ENCODE assay signal across 8 cellular contexts in genomic region chr1:146376708-146377496, GRCh38.
A peak's percentile ranks its signal among the peaks of the same experiment; 100 is the strongest.
DNase-seq lines count a peak whose midpoint lies in the region; ATAC-seq and TF ChIP-seq lines count a peak whose summit lies in the region.
"Not testable (repeated sequence)": the region's sequence is repeated elsewhere in the genome, so short reads cannot be mapped to it uniquely, and the experiment has no call there.

No MANE protein-coding gene starts in this region.

- H3K9me3 ChIP-seq in liver (ENCODE audit: control insufficient read depth in 4 of 4, low read length in 3 of 4): not testable (repeated sequence)

- H3K4me3 ChIP-seq in liver (ENCODE audit: low read depth in 1 of 3, low read length in 3 of 3): peak overlapping the region in 1 of 3 donors; percentile 0

- H3K36me3 Mint-ChIP-seq in activated CD4-positive, alpha-beta T cell treated with anti-CD3 and anti-CD28 coated beads, Interleukin-2, amount 10 ng/mL, durations not matched to agents 7 days and 5 days (ENCODE audit: low read depth); dendritic cell treated with granulocyte-macrophage colony-stimulating factor and Interleukin-4, amounts not matched to agents 40 ng/mL and 50 ng/mL, for 4 days (ENCODE audit: low read depth): not testable (repeated sequence)

- H3K4me1 ChIP-seq in liver (ENCODE audit: control insufficient read depth in 4 of 4, insufficient read depth in 4 of 4, low read length in 3 of 4): not testable (repeated sequence)

- H3K36me3 ChIP-seq in liver (ENCODE audit: control insufficient read depth in 4 of 4, insufficient read depth in 3 of 4, low read depth in 1 of 4, low read length in 3 of 4): not testable (repeated sequence)

- POLR2A ChIA-PET in activated CD4-positive, alpha-beta T cell treated with anti-CD3 and anti-CD28 coated beads, Interleukin-2, amount 10 ng/mL, durations not matched to agents 7 days and 5 days (lab: Charles Lee): interaction anchor here (0.9 to 1.1 kb wide), 3 partner anchors 10 to 707 kb away, joined by 3 to 10 read pairs (median 3); no protein-coding TSS in a partner anchor

- WGBS in liver: 1% methylated on average over 42 of the region's 42 CpGs

- TF ChIP-seq CTCF in liver (IDR thresholded peaks at IDR 0.05; ENCODE audit: low read depth, low read length, missing input control): not testable (repeated sequence)

- peak in 1 of 2 donors; percentile 15 for TF ChIP-seq RAD21 in liver (IDR thresholded peaks at IDR 0.05)

- CTCF ChIA-PET in activated CD4-positive, alpha-beta T cell treated with anti-CD3 and anti-CD28 coated beads, Interleukin-2, amount 10 ng/mL, durations not matched to agents 7 days and 5 days (lab: Charles Lee): interaction anchor here (0.9 kb wide), 1 partner anchor 11 kb away, joined by 3 read pairs; no protein-coding TSS in a partner anchor

- ATAC-seq in GM19351 (IDR thresholded peaks at IDR 0.05; ENCODE audit: unreplicated experiment): peak; percentile 87
- ATAC-seq in HG03469 (IDR thresholded peaks at IDR 0.05; ENCODE audit: unreplicated experiment): peak; percentile 80

- H3K27me3 ChIP-seq in liver (ENCODE audit: control insufficient read depth in 4 of 4, insufficient read depth in 4 of 4, low read length in 3 of 4): not testable (repeated sequence)

- H3K4me1 Mint-ChIP-seq in activated CD4-positive, alpha-beta T cell treated with anti-CD3 and anti-CD28 coated beads, Interleukin-2, amount 10 ng/mL, durations not matched to agents 7 days and 5 days: peaks cover 25% of the 10 kb centered on the region
- peaks cover 19% of the 10 kb centered on the region for H3K4me1 Mint-ChIP-seq in dendritic cell treated with granulocyte-macrophage colony-stimulating factor and Interleukin-4, amounts not matched to agents 40 ng/mL and 50 ng/mL, for 4 days (ENCODE audit: low read depth)

- H3K9me3 Mint-ChIP-seq in activated CD4-positive, alpha-beta T cell treated with anti-CD3 and anti-CD28 coated beads, Interleukin-2, amount 10 ng/mL, durations not matched to agents 7 days and 5 days; dendritic cell treated with granulocyte-macrophage colony-stimulating factor and Interleukin-4, amounts not matched to agents 40 ng/mL and 50 ng/mL, for 4 days: not testable (repeated sequence)

- H3K27me3 Mint-ChIP-seq in activated CD4-positive, alpha-beta T cell treated with anti-CD3 and anti-CD28 coated beads, Interleukin-2, amount 10 ng/mL, durations not matched to agents 7 days and 5 days; dendritic cell treated with granulocyte-macrophage colony-stimulating factor and Interleukin-4, amounts not matched to agents 40 ng/mL and 50 ng/mL, for 4 days: not testable (repeated sequence)

- peak overlapping the region; percentile 21 to 81 for H3K9ac ChIP-seq in liver (ENCODE audit: low read depth in 1 of 2, low read length in 2 of 2)

- H3K4me3 Mint-ChIP-seq in activated CD4-positive, alpha-beta T cell treated with anti-CD3 and anti-CD28 coated beads, Interleukin-2, amount 10 ng/mL, durations not matched to agents 7 days and 5 days: peak overlapping the region; percentile 79
- peak overlapping the region; percentile 70 for H3K4me3 Mint-ChIP-seq in dendritic cell treated with granulocyte-macrophage colony-stimulating factor and Interleukin-4, amounts not matched to agents 40 ng/mL and 50 ng/mL, for 4 days

- peak overlapping the region; percentile 68 to 85 for H3K27ac ChIP-seq in liver (ENCODE audit: low read depth in 1 of 2, low read length in 2 of 2)

- intact Hi-C loops in dendritic cell treated with granulocyte-macrophage colony-stimulating factor and Interleukin-4, amounts not matched to agents 40 ng/mL and 50 ng/mL, for 4 days (cut with micrococcal nuclease): not testable (repeated sequence)

- DNase-seq in C1 segment of cervical spinal cord (lab: John Stamatoyannopoulos, UW) (peak in 13 of 14 donors; percentile 30 to 94 (median 71)), NCI-H526 (lab: John Stamatoyannopoulos, UW) (peak; percentile 100)
- peak; percentile 83 for DNase-seq in activated CD4-positive, alpha-beta T cell treated with anti-CD3 and anti-CD28 coated beads, Interleukin-2, amount 10 ng/mL, durations not matched to agents 7 days and 5 days
- peak; percentile 69 to 73 for DNase-seq in stimulated activated CD4-positive, alpha-beta T cell treated with anti-CD3 and anti-CD28 coated beads, Interleukin-2, amount 100 ng/mL, for 48 hours

- H3K27ac Mint-ChIP-seq in activated CD4-positive, alpha-beta T cell treated with anti-CD3 and anti-CD28 coated beads, Interleukin-2, amount 10 ng/mL, durations not matched to agents 7 days and 5 days: peak overlapping the region; percentile 95
- peak overlapping the region; percentile 97 for H3K27ac Mint-ChIP-seq in dendritic cell treated with granulocyte-macrophage colony-stimulating factor and Interleukin-4, amounts not matched to agents 40 ng/mL and 50 ng/mL, for 4 days

TF ChIP-seq in liver, 16 proteins besides CTCF, POLR2A, EP300 and RAD21:
- TF ChIP-seq, protein P1, sequence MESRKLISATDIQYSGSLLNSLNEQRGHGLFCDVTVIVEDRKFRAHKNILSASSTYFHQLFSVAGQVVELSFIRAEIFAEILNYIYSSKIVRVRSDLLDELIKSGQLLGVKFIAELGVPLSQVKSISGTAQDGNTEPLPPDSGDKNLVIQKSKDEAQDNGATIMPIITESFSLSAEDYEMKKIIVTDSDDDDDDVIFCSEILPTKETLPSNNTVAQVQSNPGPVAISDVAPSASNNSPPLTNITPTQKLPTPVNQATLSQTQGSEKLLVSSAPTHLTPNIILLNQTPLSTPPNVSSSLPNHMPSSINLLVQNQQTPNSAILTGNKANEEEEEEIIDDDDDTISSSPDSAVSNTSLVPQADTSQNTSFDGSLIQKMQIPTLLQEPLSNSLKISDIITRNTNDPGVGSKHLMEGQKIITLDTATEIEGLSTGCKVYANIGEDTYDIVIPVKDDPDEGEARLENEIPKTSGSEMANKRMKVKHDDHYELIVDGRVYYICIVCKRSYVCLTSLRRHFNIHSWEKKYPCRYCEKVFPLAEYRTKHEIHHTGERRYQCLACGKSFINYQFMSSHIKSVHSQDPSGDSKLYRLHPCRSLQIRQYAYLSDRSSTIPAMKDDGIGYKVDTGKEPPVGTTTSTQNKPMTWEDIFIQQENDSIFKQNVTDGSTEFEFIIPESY (IDR thresholded peaks at IDR 0.05): peak; percentile 66
- TF ChIP-seq HNF4A (conservative IDR thresholded peaks at IDR 0.05) (peak in 1 of 2 donors; percentile 39), GABPA (IDR thresholded peaks at IDR 0.05 in 1 of 2, conservative IDR thresholded peaks at IDR 0.05 in 1 of 2) (peak in 1 of 2 donors; percentile 25), YY1 (IDR thresholded peaks at IDR 0.05) (peak; percentile 54), RXRA (IDR thresholded peaks at IDR 0.05) (peak in 1 of 2 donors; percentile 36)
- TF ChIP-seq, protein P2, sequence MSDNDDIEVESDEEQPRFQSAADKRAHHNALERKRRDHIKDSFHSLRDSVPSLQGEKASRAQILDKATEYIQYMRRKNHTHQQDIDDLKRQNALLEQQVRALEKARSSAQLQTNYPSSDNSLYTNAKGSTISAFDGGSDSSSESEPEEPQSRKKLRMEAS (IDR thresholded peaks at IDR 0.05): peak; percentile 32
